Comparison of ENCODE assay signal across 11 cellular contexts in genomic region chr10:14397069-14397468, GRCh38.
A peak's percentile ranks its signal among the peaks of the same experiment; 100 is the strongest.
DNase-seq lines count a peak whose midpoint lies in the region; ATAC-seq, FAIRE-seq and TF ChIP-seq lines count a peak whose summit lies in the region.
"Had no signal": no experiment of that assay in that cellular context is flagged by ENCODE, and none has a peak within 500 bp of the region (broad histone marks: within the 10 kb centered on the region; RNA-seq: fewer than 3 reads in every experiment).

No MANE protein-coding gene starts in this region.

- TF ChIP-seq POLR2A in H1 (IDR thresholded peaks at IDR 0.05; ENCODE audit: control extremely low read depth in 1 of 2, low read depth in 2 of 2, low read length in 2 of 2) (no peak), GM12891 (IDR thresholded peaks at IDR 0.05; ENCODE audit: low read depth, low read length) (no peak)

- ATAC-seq in stimulated activated naive CD8-positive, alpha-beta T cell treated with anti-CD3 and anti-CD28 coated beads, Interleukin-15, Interleukin-2, amounts not matched to agents 100 U/mL and 50 U/mL, for 24 hours: peak; percentile 28
- no peak for ATAC-seq in stimulated activated naive CD8-positive, alpha-beta T cell treated with anti-CD3 and anti-CD28 coated beads, Interleukin-15, amount 100 ng/mL, for 72 hours
- ATAC-seq in lung (ENCODE audit: insufficient read depth, low FRiP score): peak; percentile 53
- ATAC-seq in aorta (ENCODE audit: low FRiP score): peak; percentile 77

- H4K91ac ChIP-seq in H1 (replicated peaks; ENCODE audit: insufficient read length, low read length): no peak overlapping the region

- no peak overlapping the region for H2BK120ac ChIP-seq in H1 (replicated peaks; ENCODE audit: low read depth, low read length)

- no peak overlapping the region for H3K9ac ChIP-seq in H1 (replicated peaks in 1 of 4; ENCODE audit: extremely low read depth in 1 of 4, low read depth in 3 of 4, low read length in 3 of 4)
- H3K9ac ChIP-seq: BLaER1 treated with 17β-estradiol and CSF1 and Interleukin-3, amounts not matched to agents 10 nM and 100 nM had no signal

- H3K56ac ChIP-seq in H1 (replicated peaks; ENCODE audit: insufficient read length, low read depth, low read length): no peak overlapping the region

- no peak for TF ChIP-seq EP300 in H1 (IDR thresholded peaks at IDR 0.05; ENCODE audit: borderline replicate concordance in 1 of 2, low read depth in 2 of 2, low read length in 2 of 2)

- H3K27me3 ChIP-seq in H1 (replicated peaks in 1 of 4; ENCODE audit: control insufficient read depth in 3 of 4, extremely low read depth in 1 of 4, insufficient read depth in 3 of 4, low read length in 3 of 4): no peaks in the 10 kb centered on the region
- H3K27me3 ChIP-seq in lung (ENCODE audit: control insufficient read depth, insufficient read depth): no peaks in the 10 kb centered on the region
- no peaks in the 10 kb centered on the region for H3K27me3 ChIP-seq in aorta (ENCODE audit: control insufficient read depth in 1 of 2, insufficient read depth in 2 of 2, low read length in 1 of 2)
- H3K27me3 ChIP-seq: BLaER1 treated with 17β-estradiol and CSF1 and Interleukin-3, amounts not matched to agents 10 nM and 100 nM had no signal

- CTCF ChIA-PET in H1 (lab: Charles Lee; ENCODE audit: partially characterized antibody): interaction anchor here (0.7 to 2.5 kb wide), 27 partner anchors 8 to 197 kb away, joined by 3 to 14 read pairs (median 5); no protein-coding TSS in a partner anchor
- CTCF ChIA-PET in activated CD4-positive, alpha-beta T cell treated with anti-CD3 and anti-CD28 coated beads, Interleukin-2, amount 10 ng/mL, durations not matched to agents 7 days and 5 days (lab: Charles Lee): interaction anchor here (0.8 kb wide), 1 partner anchor 56 kb away, joined by 3 read pairs; no protein-coding TSS in a partner anchor

- no peak overlapping the region for H3K23ac ChIP-seq in H1 (ENCODE audit: insufficient read length)

- FAIRE-seq in H1 (lab: Jason Lieb, UNC) (no peak), GM12891 (lab: Jason Lieb, UNC) (no peak)

- peaks cover 3% of the 10 kb centered on the region for H3K36me3 Mint-ChIP-seq in activated CD4-positive, alpha-beta T cell treated with anti-CD3 and anti-CD28 coated beads, Interleukin-2, amount 10 ng/mL, durations not matched to agents 7 days and 5 days (ENCODE audit: low read depth)
- H3K36me3 Mint-ChIP-seq: activated naive CD4-positive, alpha-beta T cell treated with anti-CD3 and anti-CD28 coated beads, Interleukin-2, amount 50 U/mL, for 24 hours had no signal

- H3K4me1 ChIP-seq in H1 (replicated peaks in 1 of 4; ENCODE audit: control insufficient read depth in 3 of 4, insufficient read depth in 4 of 4, low read length in 3 of 4): peaks cover 0 to 6% (median under 1%) of the 10 kb centered on the region in 4 experiments; a peak in 4 of 7 replicates
- no peaks in the 10 kb centered on the region for H3K4me1 ChIP-seq in lung (ENCODE audit: control insufficient read depth in 2 of 2, insufficient read depth in 2 of 2, low read length in 2 of 2)
- no peaks in the 10 kb centered on the region for H3K4me1 ChIP-seq in aorta (ENCODE audit: control insufficient read depth in 1 of 2, insufficient read depth in 2 of 2, low read length in 2 of 2)
- H3K4me1 ChIP-seq: BLaER1 treated with 17β-estradiol and CSF1 and Interleukin-3, amounts not matched to agents 10 nM and 100 nM had no signal

- H3K4me1 Mint-ChIP-seq in stimulated activated naive CD8-positive, alpha-beta T cell treated with anti-CD3 and anti-CD28 coated beads, Interleukin-15, amount 100 ng/mL, for 72 hours: no peaks in the 10 kb centered on the region
- no peaks in the 10 kb centered on the region for H3K4me1 Mint-ChIP-seq in activated CD4-positive, alpha-beta T cell treated with anti-CD3 and anti-CD28 coated beads, Interleukin-2, amount 10 ng/mL, durations not matched to agents 7 days and 5 days

- no peak overlapping the region for H3K27ac ChIP-seq in H1 (ENCODE audit: low read depth, low read length)
- H3K27ac ChIP-seq in lung (ENCODE audit: low read depth in 1 of 2, low read length in 1 of 2): no peak overlapping the region
- no peak overlapping the region for H3K27ac ChIP-seq in aorta (ENCODE audit: low read depth in 1 of 2, low read length in 2 of 2)
- H3K27ac ChIP-seq: BLaER1 treated with 17β-estradiol and CSF1 and Interleukin-3, amounts not matched to agents 10 nM and 100 nM had no signal

- peaks cover 35% of the 10 kb centered on the region for H3K27me3 Mint-ChIP-seq in stimulated activated naive CD8-positive, alpha-beta T cell treated with anti-CD3 and anti-CD28 coated beads, Interleukin-15, amount 100 ng/mL, for 72 hours
- H3K27me3 Mint-ChIP-seq in activated CD4-positive, alpha-beta T cell treated with anti-CD3 and anti-CD28 coated beads, Interleukin-2, amount 10 ng/mL, durations not matched to agents 7 days and 5 days: peaks cover 56% of the 10 kb centered on the region

- H3K4me3 Mint-ChIP-seq in stimulated activated naive CD8-positive, alpha-beta T cell treated with anti-CD3 and anti-CD28 coated beads, Interleukin-15, amount 100 ng/mL, for 72 hours: no peak overlapping the region
- no peak overlapping the region for H3K4me3 Mint-ChIP-seq in activated CD4-positive, alpha-beta T cell treated with anti-CD3 and anti-CD28 coated beads, Interleukin-2, amount 10 ng/mL, durations not matched to agents 7 days and 5 days
- H3K4me3 Mint-ChIP-seq: activated naive CD4-positive, alpha-beta T cell treated with anti-CD3 and anti-CD28 coated beads, Interleukin-2, amount 50 U/mL, for 24 hours had no signal

- POLR2A ChIA-PET in H1 (lab: Charles Lee; ENCODE audit: partially characterized antibody): no interaction called here
- POLR2A ChIA-PET in activated CD4-positive, alpha-beta T cell treated with anti-CD3 and anti-CD28 coated beads, Interleukin-2, amount 10 ng/mL, durations not matched to agents 7 days and 5 days (lab: Charles Lee): no interaction called here

- H3K79me1 ChIP-seq in H1 (ENCODE audit: low read depth, low read length): no peaks in the 10 kb centered on the region

- no peak overlapping the region for H2BK20ac ChIP-seq in H1 (ENCODE audit: low read length)

- TF ChIP-seq CTCF in H1 (IDR thresholded peaks at IDR 0.05; ENCODE audit: control extremely low read depth in 1 of 3, insufficient read depth in 1 of 3, low read depth in 1 of 3, low read length in 3 of 3) (no peak), lung (IDR thresholded peaks at IDR 0.05; ENCODE audit: control extremely low read depth, extremely low read depth) (no peak)

- no peaks in the 10 kb centered on the region for H3K23me2 ChIP-seq in H1 (ENCODE audit: low read depth, low read length)

- no peaks in the 10 kb centered on the region for H3K79me2 ChIP-seq in H1 (ENCODE audit: control insufficient read depth in 1 of 2, insufficient read depth in 2 of 2, low read length in 2 of 2)

- H2BK5ac ChIP-seq in H1 (ENCODE audit: low read depth, low read length): no peak overlapping the region

- H3K4me3 ChIP-seq in H1 (ENCODE audit: extremely low read depth in 1 of 4, insufficient read depth in 2 of 4, low read depth in 3 of 4, low read length in 4 of 4) (no peak overlapping the region), lung (no peak overlapping the region), aorta (ENCODE audit: low read length in 2 of 2) (no peak overlapping the region)
- H3K4me3 ChIP-seq: BLaER1 treated with 17β-estradiol and CSF1 and Interleukin-3, amounts not matched to agents 10 nM and 100 nM had no signal

- no peaks in the 10 kb centered on the region for H4K20me1 ChIP-seq in H1 (replicated peaks in 1 of 2; ENCODE audit: control insufficient read depth in 1 of 2, insufficient read depth in 2 of 2, low read length in 2 of 2)
- H4K20me1 ChIP-seq: BLaER1 treated with 17β-estradiol and CSF1 and Interleukin-3, amounts not matched to agents 10 nM and 100 nM had no signal

- WGBS in H1 (ENCODE audit: extremely low coverage in 1 of 2, insufficient coverage in 1 of 2, insufficient read length in 1 of 2, insufficient replicate concordance in 2 of 2, low coverage in 1 of 2, low lambda C conversion rate in 2 of 2, missing lambda C conversion rate in 1 of 2), 2 experiments: 93% methylated on average over 9 of the region's 9 CpGs; no CpG with 5 or more reads in 1 of the 2 experiments
- 73 to 80% methylated on average over 9 of the region's 9 CpGs for WGBS in lung, 2 donors
- WGBS in aorta, 2 donors: 14 to 26% methylated on average over 9 of the region's 9 CpGs

- TF ChIP-seq RAD21 in H1 (IDR thresholded peaks at IDR 0.05 in 1 of 2, conservative IDR thresholded peaks at IDR 0.05 in 1 of 2; ENCODE audit: low read depth in 2 of 2, low read length in 2 of 2): no peak

- H3K36me3 ChIP-seq in H1 (ENCODE audit: control insufficient read depth in 2 of 4, insufficient read depth in 4 of 4, low read length in 3 of 4) (no peaks in the 10 kb centered on the region), lung (ENCODE audit: control insufficient read depth in 2 of 2, insufficient read depth in 2 of 2, low read length in 2 of 2) (no peaks in the 10 kb centered on the region), aorta (ENCODE audit: control insufficient read depth in 1 of 2, insufficient read depth in 2 of 2, low read length in 1 of 2) (no peaks in the 10 kb centered on the region)
- H3K36me3 ChIP-seq: BLaER1 treated with 17β-estradiol and CSF1 and Interleukin-3, amounts not matched to agents 10 nM and 100 nM had no signal

- no peak overlapping the region for H3K14ac ChIP-seq in H1 (ENCODE audit: insufficient read length)

- no peak overlapping the region for H2AFZ ChIP-seq in H1 (ENCODE audit: low read length)

- no peak for DNase-seq in stimulated activated naive CD8-positive, alpha-beta T cell treated with anti-CD3 and anti-CD28 coated beads, Interleukin-15, Interleukin-2, amounts not matched to agents 100 U/mL and 50 U/mL, for 24 hours
- no peak for DNase-seq in stimulated activated naive CD8-positive, alpha-beta T cell treated with anti-CD3 and anti-CD28 coated beads, Interleukin-15, amount 100 ng/mL, for 72 hours
- DNase-seq in H1 (ENCODE audit: low read depth in 1 of 2, low spot score in 2 of 2): peak in 1 of 2 experiments; percentile 17
- peak; percentile 36 for DNase-seq in lung (ENCODE audit: low spot score)
- peak; percentile 84 for DNase-seq in aorta
- DNase-seq in activated CD4-positive, alpha-beta T cell treated with anti-CD3 and anti-CD28 coated beads, Interleukin-2, amount 10 ng/mL, durations not matched to agents 7 days and 5 days: no peak
- DNase-seq in GM12891 (ENCODE audit: insufficient read length, low spot score): no peak
- DNase-seq in cerebellar cortex (ENCODE audit: low spot score): no peak
- DNase-seq: NCI-H526 treated with DMSO at 0.1 percent for 48 hours had no signal

- H3K9me3 Mint-ChIP-seq in stimulated activated naive CD8-positive, alpha-beta T cell treated with anti-CD3 and anti-CD28 coated beads, Interleukin-15, amount 100 ng/mL, for 72 hours: peaks cover 0 to 11% of the 10 kb centered on the region in 2 donors
- H3K9me3 Mint-ChIP-seq in activated CD4-positive, alpha-beta T cell treated with anti-CD3 and anti-CD28 coated beads, Interleukin-2, amount 10 ng/mL, durations not matched to agents 7 days and 5 days: peaks cover 15% of the 10 kb centered on the region
- H3K9me3 Mint-ChIP-seq: activated naive CD4-positive, alpha-beta T cell treated with anti-CD3 and anti-CD28 coated beads, Interleukin-2, amount 50 U/mL, for 24 hours had no signal

- no peak overlapping the region for H2BK12ac ChIP-seq in H1 (ENCODE audit: low read depth, low read length)

- H3K4ac ChIP-seq in H1 (replicated peaks; ENCODE audit: insufficient read length, low read depth, low read length): no peak overlapping the region

- no peak overlapping the region; the same call in 1 of the 2 replicates for H2BK15ac ChIP-seq in H1 (ENCODE audit: low read length)

- no peak overlapping the region for H3K18ac ChIP-seq in H1 (ENCODE audit: extremely low read depth, low read length)

- H2AK5ac ChIP-seq in H1 (ENCODE audit: low read depth, low read length): no peak overlapping the region

- H3K9me3 ChIP-seq in H1 (ENCODE audit: insufficient read depth in 2 of 2, low read depth in 1 of 2, low read length in 1 of 2): no peaks in the 10 kb centered on the region
- peaks cover 0 to 5% of the 10 kb centered on the region in 2 donors for H3K9me3 ChIP-seq in lung (ENCODE audit: control insufficient read depth in 2 of 2, insufficient read depth in 1 of 2, low read length in 1 of 2)
- H3K9me3 ChIP-seq in aorta (ENCODE audit: control insufficient read depth, low read length): no peaks in the 10 kb centered on the region

- no peak overlapping the region for H4K5ac ChIP-seq in H1 (ENCODE audit: insufficient read length, low read depth, low read length)

- H4K8ac ChIP-seq in H1 (ENCODE audit: extremely low read depth, insufficient read depth, low read length): no peak overlapping the region

- no peak overlapping the region for H3K27ac Mint-ChIP-seq in stimulated activated naive CD8-positive, alpha-beta T cell treated with anti-CD3 and anti-CD28 coated beads, Interleukin-15, amount 100 ng/mL, for 72 hours
- no peak overlapping the region for H3K27ac Mint-ChIP-seq in activated CD4-positive, alpha-beta T cell treated with anti-CD3 and anti-CD28 coated beads, Interleukin-2, amount 10 ng/mL, durations not matched to agents 7 days and 5 days
- H3K27ac Mint-ChIP-seq: activated naive CD4-positive, alpha-beta T cell treated with anti-CD3 and anti-CD28 coated beads, Interleukin-2, amount 50 U/mL, for 24 hours had no signal

- intact Hi-C loops in aorta (cut with DNase I): no loop called here

- H3K4me2 ChIP-seq in H1 (ENCODE audit: insufficient read depth in 1 of 2, low read depth in 2 of 2, low read length in 2 of 2): no peak overlapping the region
- H3K4me2 ChIP-seq: BLaER1 treated with 17β-estradiol and CSF1 and Interleukin-3, amounts not matched to agents 10 nM and 100 nM had no signal

Comparison
In these comparisons a context has a peak if more than half of its experiments do, and no peak if none do; other contexts are left out.
1. DNase-seq: peak in lung (single experiment) and aorta (2 of 2); none in stimulated activated naive CD8-positive, alpha-beta T cell treated with anti-CD3 and anti-CD28 coated beads, Interleukin-15, Interleukin-2, amounts not matched to agents 100 U/mL and 50 U/mL, for 24 hours (single experiment), stimulated activated naive CD8-positive, alpha-beta T cell treated with anti-CD3 and anti-CD28 coated beads, Interleukin-15, amount 100 ng/mL, for 72 hours (0 of 2), activated CD4-positive, alpha-beta T cell treated with anti-CD3 and anti-CD28 coated beads, Interleukin-2, amount 10 ng/mL, durations not matched to agents 7 days and 5 days (single experiment), GM12891 (single experiment) and cerebellar cortex (single experiment).